Comparison of ENCODE assay signal across 7 cellular contexts in genomic region chr15:29842290-29842689, GRCh38. TPM values are rescaled to one million over a fixed set of nuclear protein-coding genes. Genes with fewer than 3 reads are reported as not detected.
"Had no signal": no experiment of that assay in that cellular context is flagged by ENCODE, and none has a peak within 500 bp of the region (broad histone marks: within the 10 kb centered on the region; RNA-seq: fewer than 3 reads in every experiment).

No MANE protein-coding gene starts in this region.

- H3K36me3 ChIP-seq: HAP-1 had no signal

- H3K4me1 ChIP-seq: HAP-1 had no signal

- H3K9me3 ChIP-seq: HAP-1 had no signal

- H3K4me3 ChIP-seq: GM23248, HAP-1 had no signal

- ATAC-seq: HCT116 had no signal

- DNase-seq: GM23248, GOT3, H7, KBM-7 had no signal

- H3K4me3 Mint-ChIP-seq: IgD-negative memory B cell had no signal

- H3K27ac ChIP-seq: GM23248 had no signal

- H3K4me1 Mint-ChIP-seq: IgD-negative memory B cell had no signal

- H3K27ac Mint-ChIP-seq: IgD-negative memory B cell had no signal

RNA-seq across cellular contexts. Expression of gene TJP1, which starts 20.0 kb away (rescaled TPM):
- polyA plus RNA-seq: IgD-negative memory B cell had no signal
